ENCODE assay signal across 18 cellular contexts in the genomic region with DNA sequence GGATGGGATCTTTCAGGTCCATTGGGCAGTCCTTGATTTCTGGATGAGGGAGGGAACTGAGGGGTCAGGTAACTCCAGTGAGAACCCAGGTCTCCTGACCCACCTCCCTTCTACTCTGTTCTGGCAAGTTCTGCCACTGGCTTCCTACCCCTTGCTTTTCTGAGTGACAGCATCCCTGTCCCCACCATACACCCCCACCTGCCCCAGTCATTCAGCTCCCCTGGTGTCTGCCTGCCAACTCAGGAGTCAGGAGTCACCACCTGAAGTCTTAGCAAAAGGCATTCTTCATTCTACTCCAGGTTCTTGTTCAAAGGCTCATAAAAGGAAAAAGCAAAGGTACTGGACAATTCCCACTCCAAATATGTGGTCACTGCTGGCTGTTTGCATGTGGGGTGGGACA. TPM values are rescaled to one million over a fixed set of nuclear protein-coding genes. Genes with fewer than 3 reads are reported as not detected.
DNase-seq lines count a peak whose midpoint lies in the region; ATAC-seq, FAIRE-seq and TF ChIP-seq lines count a peak whose summit lies in the region.
"Had no signal": no experiment of that assay in that cellular context is flagged by ENCODE, and none has a peak within 500 bp of the region (broad histone marks: within the 10 kb centered on the region; RNA-seq: fewer than 3 reads in every experiment).

No MANE protein-coding gene starts in this region.

- H3K9me3 ChIP-seq in gastroesophageal sphincter (no peaks in the 10 kb centered on the region), neural progenitor cell (ENCODE audit: low read depth) (no peaks in the 10 kb centered on the region), small intestine (ENCODE audit: control insufficient read depth, low read depth) (no peaks in the 10 kb centered on the region)
- H3K9me3 ChIP-seq: BLaER1 had no signal

- H3K79me2 ChIP-seq in GM23338 (replicated peaks; ENCODE audit: insufficient read depth) (no peaks in the 10 kb centered on the region), neural progenitor cell (ENCODE audit: low read depth) (no peaks in the 10 kb centered on the region)

- H3K27me3 Mint-ChIP-seq in GM23338 (ENCODE audit: insufficient read depth, low read depth, poor library complexity) (peaks cover 13% of the 10 kb centered on the region), brain (peaks cover 5% of the 10 kb centered on the region), neural progenitor cell (ENCODE audit: insufficient read depth, low read depth) (peaks cover 2% of the 10 kb centered on the region)

- H2AFZ ChIP-seq in GM23338 (no peak overlapping the region), neural progenitor cell (replicated peaks) (no peak overlapping the region)

- TF ChIP-seq CTCF in GM23338 (conservative IDR thresholded peaks at IDR 0.05; ENCODE audit: low read depth in 2 of 2) = no peak
- TF ChIP-seq CTCF in brain (conservative IDR thresholded peaks at IDR 0.05) = no peak
- no peak for TF ChIP-seq CTCF in gastroesophageal sphincter (IDR thresholded peaks at IDR 0.05)
- TF ChIP-seq CTCF in neural progenitor cell (IDR thresholded peaks at IDR 0.05) = no peak

- H3K36me3 Mint-ChIP-seq in GM23338 (ENCODE audit: low read depth) (no peaks in the 10 kb centered on the region), brain (no peaks in the 10 kb centered on the region), neural progenitor cell (no peaks in the 10 kb centered on the region)
- H3K36me3 Mint-ChIP-seq: CD14-positive monocyte; CD4-positive, alpha-beta memory T cell had no signal

- peaks cover 14% of the 10 kb centered on the region for H3F3A ChIP-seq in GM23338 (replicated peaks; ENCODE audit: low read depth)
- peaks cover 35% of the 10 kb centered on the region for H3F3A ChIP-seq in neural progenitor cell (ENCODE audit: low read depth)

- no peak overlapping the region; the same call in 1 of the 2 replicates for H3K27ac ChIP-seq in GM23338 (ENCODE audit: low read depth)
- H3K27ac ChIP-seq in gastroesophageal sphincter = peak overlapping the region; percentile 41 to 75 (median 54)
- H3K27ac ChIP-seq in neural progenitor cell = no peak overlapping the region
- no peak overlapping the region for H3K27ac ChIP-seq in small intestine (ENCODE audit: low read depth in 1 of 2, low read length in 1 of 2)
- H3K27ac ChIP-seq: BLaER1 had no signal

- H3K27me3 ChIP-seq in GM23338 (ENCODE audit: insufficient read depth) (no peaks in the 10 kb centered on the region), gastroesophageal sphincter (no peaks in the 10 kb centered on the region), neural progenitor cell (peaks cover 4% of the 10 kb centered on the region), small intestine (ENCODE audit: control insufficient read depth in 2 of 2, insufficient read depth in 2 of 2, low read length in 2 of 2) (no peaks in the 10 kb centered on the region)
- H3K27me3 ChIP-seq: BLaER1 had no signal

- H3K27ac Mint-ChIP-seq in GM23338 (peak overlapping the region; percentile 95), brain (peak overlapping the region; percentile 38 to 93 (median 85)), neural progenitor cell (peak overlapping the region; percentile 22)
- H3K27ac Mint-ChIP-seq: CD14-positive monocyte had no signal

- DNase-seq in GM23338 (ENCODE audit: low spot score) = no peak
- no peak for DNase-seq in neural progenitor cell (ENCODE audit: low spot score)
- no peak for DNase-seq in RPMI8226
- no peak for DNase-seq in HUDEP-2 (lab: John Stamatoyannopoulos, UW; ENCODE audit: unreplicated experiment in 76 of 76)
- no peak for DNase-seq in small intestine
- DNase-seq: 8988T; CD4-positive, alpha-beta memory T cell; DMS153; DMS79 treated with DMSO at 0.1 percent for 48 hours; GF-D8; GOT3; H9 had no signal

- TF ChIP-seq POLR2A in gastroesophageal sphincter (IDR thresholded peaks at IDR 0.05) = no peak

- H3K4me3 ChIP-seq in GM23338 (no peak overlapping the region), gastroesophageal sphincter (no peak overlapping the region), neural progenitor cell (no peak overlapping the region), small intestine (ENCODE audit: low read depth in 1 of 2, low read length in 2 of 2) (no peak overlapping the region)
- H3K4me3 ChIP-seq: BLaER1 had no signal

- no peak overlapping the region for H3K9ac ChIP-seq in neural progenitor cell
- H3K9ac ChIP-seq: BLaER1 had no signal

- H3K4me2 ChIP-seq in GM23338 = peak overlapping the region; percentile 31
- peak overlapping the region; percentile 70 for H3K4me2 ChIP-seq in neural progenitor cell
- H3K4me2 ChIP-seq: BLaER1 had no signal

- H3K4me1 ChIP-seq in GM23338 (ENCODE audit: insufficient read depth) (peaks cover 73% of the 10 kb centered on the region), gastroesophageal sphincter (peaks cover 4 to 42% (median 4%) of the 10 kb centered on the region in 3 donors), neural progenitor cell (peaks cover 60% of the 10 kb centered on the region), small intestine (ENCODE audit: control insufficient read depth in 2 of 2, insufficient read depth in 1 of 2, low read depth in 1 of 2, low read length in 1 of 2) (no peaks in the 10 kb centered on the region)

- no peak overlapping the region for H3K4me3 Mint-ChIP-seq in GM23338
- peak overlapping the region in 2 of 5 experiments; percentile 7 to 16 for H3K4me3 Mint-ChIP-seq in brain
- H3K4me3 Mint-ChIP-seq in neural progenitor cell = no peak overlapping the region
- H3K4me3 Mint-ChIP-seq: CD14-positive monocyte; CD4-positive, alpha-beta memory T cell had no signal

- ATAC-seq in GM23338 (no peak), gastroesophageal sphincter (no peak), GM21723 (IDR thresholded peaks at IDR 0.05; ENCODE audit: unreplicated experiment) (no peak)

- H4K20me1 ChIP-seq in GM23338 (replicated peaks; ENCODE audit: insufficient read depth) (no peaks in the 10 kb centered on the region), neural progenitor cell (ENCODE audit: low read depth) (no peaks in the 10 kb centered on the region)
- H4K20me1 ChIP-seq: BLaER1 had no signal

- H3K9me3 Mint-ChIP-seq in GM23338 (no peaks in the 10 kb centered on the region), brain (peaks cover 0 to 2% (median 0%) of the 10 kb centered on the region in 5 experiments), neural progenitor cell (no peaks in the 10 kb centered on the region)
- H3K9me3 Mint-ChIP-seq: CD4-positive, alpha-beta memory T cell; H9 had no signal

- 0 out of 2 replicates have a peak, but pooled peaks cover 2% of the 10 kb centered on the region for H3K9me2 ChIP-seq in GM23338 (ENCODE audit: insufficient read depth)

- H3K36me3 ChIP-seq in GM23338 (ENCODE audit: insufficient read depth) = no peaks in the 10 kb centered on the region
- no peaks in the 10 kb centered on the region for H3K36me3 ChIP-seq in gastroesophageal sphincter
- H3K36me3 ChIP-seq in neural progenitor cell = no peaks in the 10 kb centered on the region
- no peaks in the 10 kb centered on the region for H3K36me3 ChIP-seq in small intestine (ENCODE audit: control insufficient read depth in 2 of 2, insufficient read depth in 2 of 2, low read length in 2 of 2)
- H3K36me3 ChIP-seq: BLaER1 had no signal

- TF ChIP-seq EP300 in gastroesophageal sphincter (IDR thresholded peaks at IDR 0.05) = no peak

- no peak for FAIRE-seq in small intestine (lab: Jason Lieb, UNC)
- FAIRE-seq: GM19239 had no signal

- H3K4me1 Mint-ChIP-seq in GM23338 (peaks cover 74% of the 10 kb centered on the region), brain (peaks cover 68% of the 10 kb centered on the region), neural progenitor cell (peaks cover 46% of the 10 kb centered on the region)
- H3K4me1 Mint-ChIP-seq: CD4-positive, alpha-beta memory T cell had no signal

RNA-seq across cellular contexts. Expression of a gene that starts 26.6 kb away (rescaled TPM):
- 6.7 and 12.2 TPM in 2 replicates for total RNA-seq in GM23338 (2014; rRNA removed; shearing (Covaris generic))
- polyA plus RNA-seq in GM23338 (2016; fragmentation: Nextera tagmentation; extraction: Ambion mirVana) (4.9 and 5.1 TPM in 2 replicates), brain (ENCODE audit: insufficient read depth, low read depth, low replicate concordance) (2.1 TPM), small intestine (1 to 10 TPM; 4.1 to 6.3 (median 4.6) TPM)
- total RNA-seq in gastroesophageal sphincter (10 to 100 TPM in 3 of 4 donors, 1 to 10 TPM in 1; 4.3 to 29.5 (median 27.0) TPM), neural progenitor cell (ENCODE audit: low replicate concordance) (1.4 and 3.7 TPM in 2 replicates)

Comparison
In these comparisons a context has a peak if more than half of its experiments do, and no peak if none do; other contexts are left out.
1. H3K27ac ChIP-seq: peak in gastroesophageal sphincter (4 of 4); none in GM23338 (single experiment), neural progenitor cell (single experiment) and small intestine (0 of 2).
2. H3K27ac Mint-ChIP-seq: peak in every context shown above with its lines; median percentile 95 in GM23338; 85 in brain; 22 in neural progenitor cell.